24 cellular contexts compared by ENCODE assay signal in the genomic region with DNA sequence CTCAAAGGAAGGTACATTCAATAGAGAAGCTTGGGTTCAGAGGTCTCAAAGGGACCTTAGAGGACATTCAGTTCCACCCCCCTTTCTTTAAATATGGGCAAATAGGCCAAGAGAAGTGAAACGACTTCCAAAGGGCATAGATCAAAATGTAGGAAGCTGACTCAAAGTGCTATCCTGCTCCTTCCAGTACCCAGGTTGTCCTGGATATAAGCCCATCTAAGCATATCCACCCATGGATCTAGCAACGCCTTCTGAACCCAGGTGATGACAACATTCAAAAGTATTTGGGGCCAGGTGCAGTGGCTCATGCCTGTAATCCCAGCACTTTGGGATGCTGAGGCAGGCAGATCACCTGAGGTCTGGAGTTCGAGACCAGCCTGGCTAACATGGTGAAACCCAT.
"Had no signal": no experiment of that assay in that cellular context is flagged by ENCODE, and none has a peak within 500 bp of the region (broad histone marks: within the 10 kb centered on the region; RNA-seq: fewer than 3 reads in every experiment).

No MANE protein-coding gene starts in this region.

- H2AFZ ChIP-seq: hepatocyte, parathyroid adenoma had no signal

- H3K4me2 ChIP-seq: hepatocyte had no signal

- FAIRE-seq: colon, endometrium, islet of Langerhans, small intestine had no signal

- H3K9me3 ChIP-seq: gastrocnemius medialis, heart left ventricle, lower lobe of right lung, neutrophil, right lobe of liver, suprapubic skin, transverse colon, vagina had no signal

- H3K27me3 ChIP-seq: gastrocnemius medialis, heart left ventricle, hepatocyte, right lobe of liver, suprapubic skin, transverse colon, vagina had no signal

- H3K27ac ChIP-seq: gastrocnemius medialis, heart left ventricle, hepatocyte, lower lobe of right lung, neutrophil, parathyroid adenoma, right lobe of liver, suprapubic skin, transverse colon, vagina had no signal

- H3K27ac Mint-ChIP-seq: memory B cell; natural killer cell; progenitor cell of endocrine pancreas; stimulated activated naive B cell treated with anti-CD40 and anti-IgM and Interleukin-4, amounts not matched to agents 10 μg/mL and 1 μg/mL and 100 μg/mL, for 72 hours; stimulated activated naive CD8-positive, alpha-beta T cell treated with anti-CD3 and anti-CD28 coated beads, Interleukin-15, amount 100 ng/mL, for 72 hours had no signal

- H3K4me1 ChIP-seq: parathyroid adenoma had no signal

- ATAC-seq: gastrocnemius medialis; heart left ventricle; left ventricle myocardium superior; lower lobe of right lung; natural killer cell; right lobe of liver; stimulated activated naive B cell treated with anti-CD40 and anti-IgM and Interleukin-4, amounts not matched to agents 10 μg/mL and 1 μg/mL and 100 μg/mL, for 72 hours; stimulated activated naive CD8-positive, alpha-beta T cell treated with anti-CD3 and anti-CD28 coated beads, Interleukin-15, amount 100 ng/mL, for 72 hours had no signal

- H3K27me3 Mint-ChIP-seq: progenitor cell of endocrine pancreas; stimulated activated naive B cell treated with anti-CD40 and anti-IgM and Interleukin-4, amounts not matched to agents 10 μg/mL and 1 μg/mL and 100 μg/mL, for 72 hours; stimulated activated naive CD8-positive, alpha-beta T cell treated with anti-CD3 and anti-CD28 coated beads, Interleukin-15, amount 100 ng/mL, for 72 hours had no signal

- DNase-seq: effector CD8-positive, alpha-beta T cell; gastrocnemius medialis; heart left ventricle; kidney glomerular epithelial cell; left ventricle myocardium superior; lower lobe of right lung; natural killer cell; right lobe of liver; small intestine; stimulated activated CD4-positive, alpha-beta T cell treated with anti-CD3 and anti-CD28 coated beads, Interleukin-15, amount 100 ng/mL, for 24 hours; stimulated activated CD4-positive, alpha-beta T cell treated with anti-CD3 and anti-CD28 coated beads, Interleukin-2, amount 100 ng/mL, for 48 hours; stimulated activated naive B cell treated with anti-CD40 and anti-IgM and Interleukin-4, amounts not matched to agents 10 μg/mL and 1 μg/mL and 100 μg/mL, for 72 hours; stimulated activated naive CD8-positive, alpha-beta T cell treated with anti-CD3 and anti-CD28 coated beads, Interleukin-15, amount 100 ng/mL, for 72 hours; transverse colon had no signal

- H3K9ac ChIP-seq: parathyroid adenoma had no signal

- H3K4me1 Mint-ChIP-seq: memory B cell had no signal

- H3K36me3 Mint-ChIP-seq: memory B cell; natural killer cell; stimulated activated naive B cell treated with anti-CD40 and anti-IgM and Interleukin-4, amounts not matched to agents 10 μg/mL and 1 μg/mL and 100 μg/mL, for 72 hours had no signal

- H3K36me3 ChIP-seq: gastrocnemius medialis, neutrophil, right lobe of liver, suprapubic skin, transverse colon, vagina had no signal

- H3K4me3 ChIP-seq: gastrocnemius medialis, heart left ventricle, hepatocyte, lower lobe of right lung, right lobe of liver, suprapubic skin, transverse colon, vagina had no signal

- H3K9me3 Mint-ChIP-seq: memory B cell; natural killer cell; stimulated activated naive B cell treated with anti-CD40 and anti-IgM and Interleukin-4, amounts not matched to agents 10 μg/mL and 1 μg/mL and 100 μg/mL, for 72 hours; stimulated activated naive CD8-positive, alpha-beta T cell treated with anti-CD3 and anti-CD28 coated beads, Interleukin-15, amount 100 ng/mL, for 72 hours had no signal

- H3K4me3 Mint-ChIP-seq: memory B cell; natural killer cell; stimulated activated naive B cell treated with anti-CD40 and anti-IgM and Interleukin-4, amounts not matched to agents 10 μg/mL and 1 μg/mL and 100 μg/mL, for 72 hours; stimulated activated naive CD8-positive, alpha-beta T cell treated with anti-CD3 and anti-CD28 coated beads, Interleukin-15, amount 100 ng/mL, for 72 hours had no signal
